7 cellular contexts compared by ENCODE assay signal in the genomic region with DNA sequence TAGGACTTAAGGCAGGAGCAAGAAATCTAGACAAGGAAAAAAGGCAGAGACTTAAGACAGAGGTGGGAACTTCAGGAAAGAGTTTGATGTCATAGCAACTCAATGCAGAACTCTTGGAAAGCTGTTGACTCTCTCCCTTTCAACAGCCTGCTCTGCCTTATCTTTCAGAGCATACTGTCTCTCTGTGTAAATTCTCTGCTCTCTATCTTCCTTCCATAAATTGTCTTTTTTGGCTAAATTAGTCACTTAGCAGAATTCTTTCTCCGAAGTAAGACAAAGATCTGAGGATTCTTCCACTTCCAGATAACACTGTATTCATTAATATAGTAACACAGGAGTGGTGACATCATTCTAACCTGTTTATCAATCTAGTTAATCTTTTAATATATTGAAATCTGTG.
"Had no signal": no experiment of that assay in that cellular context is flagged by ENCODE, and none has a peak within 500 bp of the region (broad histone marks: within the 10 kb centered on the region; RNA-seq: fewer than 3 reads in every experiment).

No MANE protein-coding gene starts in this region.

- H3K36me3 Mint-ChIP-seq: IgD-negative memory B cell had no signal

- H3K27ac Mint-ChIP-seq: IgD-negative memory B cell had no signal

- FAIRE-seq: HTR-8/SVneo had no signal

- H3K4me3 Mint-ChIP-seq: IgD-negative memory B cell had no signal

- H3K4me2 ChIP-seq: KMS-11 had no signal

- H3K27ac ChIP-seq: HL-60, KMS-11 had no signal

- H3K9ac ChIP-seq: KMS-11 had no signal

- DNase-seq: IMR-90, KBM-7, KG1 had no signal
